ENCODE assay signal across 13 cellular contexts in the genomic region with DNA sequence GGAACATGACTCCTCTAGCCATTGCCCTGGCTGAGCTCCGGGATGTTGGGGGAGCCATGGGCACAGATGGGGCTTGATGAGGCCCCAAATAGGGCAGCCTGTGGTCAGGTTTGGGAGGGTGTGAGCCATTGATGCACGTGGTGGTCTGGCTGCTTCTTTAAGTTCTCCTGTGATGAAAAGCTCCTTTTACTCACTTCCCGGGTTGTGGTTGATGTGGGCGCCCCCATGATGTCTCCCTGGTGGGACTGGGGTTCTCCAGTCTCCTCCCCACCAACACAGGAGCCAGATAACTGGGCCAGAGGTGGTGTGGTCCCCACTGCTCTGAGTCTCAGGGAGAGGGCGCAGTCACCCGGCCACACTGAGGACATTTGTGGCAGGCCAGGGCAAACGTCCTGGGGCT. TPM values are rescaled to one million over a fixed set of nuclear protein-coding genes. Genes with fewer than 3 reads are reported as not detected.
A peak's percentile ranks its signal among the peaks of the same experiment; 100 is the strongest.
DNase-seq lines count a peak whose midpoint lies in the region; ATAC-seq and TF ChIP-seq lines count a peak whose summit lies in the region.
"Had no signal": no experiment of that assay in that cellular context is flagged by ENCODE, and none has a peak within 500 bp of the region (broad histone marks: within the 10 kb centered on the region; RNA-seq: fewer than 3 reads in every experiment).

No MANE protein-coding gene starts in this region.

- no peaks in the 10 kb centered on the region for H3F3A ChIP-seq in PC-3 (ENCODE audit: low read length, unreplicated experiment)

- peaks cover 15% of the 10 kb centered on the region for H3K4me1 Mint-ChIP-seq in progenitor cell of endocrine pancreas (ENCODE audit: low read depth)

- H3K9ac ChIP-seq in PC-3 (ENCODE audit: low read length): no peak overlapping the region

- CTCF ChIA-PET in PC-3 (lab: Charles Lee): no interaction called here

- H3K9me2 ChIP-seq in PC-3 (replicated peaks; ENCODE audit: low read length): no peaks in the 10 kb centered on the region

- no peak overlapping the region for H3K4me3 Mint-ChIP-seq in progenitor cell of endocrine pancreas (ENCODE audit: low read depth)

- TF ChIP-seq CTCF in heart right ventricle (IDR thresholded peaks at IDR 0.05) (no peak), mucosa of descending colon (IDR thresholded peaks at IDR 0.05) (no peak), upper lobe of right lung (IDR thresholded peaks at IDR 0.05) (no peak), PC-3 (conservative IDR thresholded peaks at IDR 0.05; ENCODE audit: low read depth, low read length) (no peak), progenitor cell of endocrine pancreas (IDR thresholded peaks at IDR 0.05; ENCODE audit: unreplicated experiment) (no peak)

- no peaks in the 10 kb centered on the region for H3K79me2 ChIP-seq in PC-3 (ENCODE audit: low read length)

- peak; percentile 8 for DNase-seq in left ventricle myocardium superior
- no peak for DNase-seq in heart right ventricle
- DNase-seq in activated CD8-positive, alpha-beta memory T cell treated with anti-CD3 and anti-CD28 coated beads, Interleukin-2, amount 50 U/mL, for 48 hours: peak; percentile 69
- peak in 2 of 3 donors; percentile 13 to 16 for DNase-seq in mucosa of descending colon
- DNase-seq in upper lobe of right lung: peak; percentile 58
- DNase-seq in PC-3: no peak
- no peak for DNase-seq in progenitor cell of endocrine pancreas (ENCODE audit: low spot score, unreplicated experiment)
- DNase-seq in activated CD4-positive, CD25-positive, alpha-beta regulatory T cell treated with anti-CD3 and anti-CD28 coated beads, Interleukin-2, amount 50 U/mL, for 72 hours: no peak
- DNase-seq: DMS79; foreskin melanocyte; NCI-H146; NCI-H510A; stimulated activated naive CD4-positive, alpha-beta T cell treated with Interleukin-2 at 50 U/mL for 16 hours had no signal

- no peak overlapping the region for H3K4me2 ChIP-seq in PC-3 (ENCODE audit: low read length)

- H3K4me3 ChIP-seq in heart right ventricle (no peak overlapping the region), mucosa of descending colon (no peak overlapping the region), upper lobe of right lung (no peak overlapping the region), PC-3 (ENCODE audit: low read length) (no peak overlapping the region)

- no peaks in the 10 kb centered on the region for H3K36me3 Mint-ChIP-seq in progenitor cell of endocrine pancreas (ENCODE audit: insufficient read depth)

- no peaks in the 10 kb centered on the region for H3K9me3 ChIP-seq in heart right ventricle
- no peaks in the 10 kb centered on the region for H3K9me3 ChIP-seq in mucosa of descending colon
- no peaks in the 10 kb centered on the region for H3K9me3 ChIP-seq in upper lobe of right lung
- H3K9me3 ChIP-seq in PC-3 (ENCODE audit: low read length): no peaks in the 10 kb centered on the region

- 87 to 95% methylated on average over 7 of the region's 7 CpGs for WGBS in heart right ventricle, 2 donors

- H3K36me3 ChIP-seq in heart right ventricle: no peaks in the 10 kb centered on the region
- no peaks in the 10 kb centered on the region for H3K36me3 ChIP-seq in mucosa of descending colon (ENCODE audit: low read depth)
- no peaks in the 10 kb centered on the region for H3K36me3 ChIP-seq in upper lobe of right lung
- H3K36me3 ChIP-seq in PC-3 (ENCODE audit: low read depth, low read length): no peaks in the 10 kb centered on the region; the same call in 1 of the 2 replicates

- no peak overlapping the region for H3K27ac Mint-ChIP-seq in progenitor cell of endocrine pancreas

- BruUV-seq in PC-3 (replicated peaks; lab: Mats Ljungman, UMichigan): no TSS peak

- H3K27me3 ChIP-seq in heart right ventricle (no peaks in the 10 kb centered on the region), upper lobe of right lung (no peaks in the 10 kb centered on the region), PC-3 (ENCODE audit: low read length) (no peaks in the 10 kb centered on the region)

- no peak for ATAC-seq in left ventricle myocardium superior
- no peak for ATAC-seq in heart right ventricle
- no peak for ATAC-seq in mucosa of descending colon
- ATAC-seq in upper lobe of right lung: no peak
- ATAC-seq in PC-3: no peak

- H4K20me1 ChIP-seq in PC-3 (ENCODE audit: low read length): no peaks in the 10 kb centered on the region

- H3K27ac ChIP-seq in heart right ventricle (no peak overlapping the region), upper lobe of right lung (no peak overlapping the region), PC-3 (ENCODE audit: low read length) (no peak overlapping the region)

- POLR2A ChIA-PET in PC-3 (lab: Charles Lee; ENCODE audit: unreplicated experiment): no interaction called here

- H3K4me1 ChIP-seq in heart right ventricle: peaks cover 11 to 49% (median 45%) of the 10 kb centered on the region in 9 donors
- no peaks in the 10 kb centered on the region for H3K4me1 ChIP-seq in mucosa of descending colon (ENCODE audit: low read depth)
- peaks cover 37% of the 10 kb centered on the region for H3K4me1 ChIP-seq in upper lobe of right lung
- H3K4me1 ChIP-seq in PC-3 (ENCODE audit: insufficient read depth, low read length): peaks cover 16% of the 10 kb centered on the region

- H2AFZ ChIP-seq in PC-3 (ENCODE audit: low read length): no peak overlapping the region

- H3K9me3 Mint-ChIP-seq in progenitor cell of endocrine pancreas (ENCODE audit: low read depth): no peaks in the 10 kb centered on the region

- intact Hi-C loops in left ventricle myocardium superior (cut with micrococcal nuclease): no loop called here
- intact Hi-C loops in heart right ventricle (cut with DNase I): no loop called here
- intact Hi-C loops in mucosa of descending colon (cut with DNase I, micrococcal nuclease): no loop called here
- intact Hi-C loops in upper lobe of right lung (cut with DNase I): no loop called here
- intact Hi-C loops in PC-3 (cut with micrococcal nuclease): no loop called here

- H3K27me3 Mint-ChIP-seq in progenitor cell of endocrine pancreas: peaks cover 9% of the 10 kb centered on the region

RNA-seq across cellular contexts. Expression of a gene that starts 29.5 kb away (rescaled TPM):
- total RNA-seq in left ventricle myocardium superior: 25.2 TPM
- 10 to 100 TPM; 11.3 to 29.7 (median 15.8) TPM for total RNA-seq in heart right ventricle
- 10 to 100 TPM; 10.4 to 19.2 TPM for polyA plus RNA-seq in heart right ventricle
- 10 to 100 TPM in 1 of 3 donors, 1 to 10 TPM in 2; 6.9 to 12.3 (median 8.0) TPM for total RNA-seq in mucosa of descending colon
- 40.7 TPM for total RNA-seq in upper lobe of right lung
- 40.9 and 51.1 TPM in 2 replicates for total RNA-seq in PC-3 (2014; rRNA removed)
- total RNA-seq in progenitor cell of endocrine pancreas: 10.1 and 10.3 TPM in 2 replicates

Comparison
In these comparisons a context has a peak if more than half of its experiments do, and no peak if none do; other contexts are left out.
1. DNase-seq: peak in left ventricle myocardium superior (single experiment), activated CD8-positive, alpha-beta memory T cell treated with anti-CD3 and anti-CD28 coated beads, Interleukin-2, amount 50 U/mL, for 48 hours (single experiment), mucosa of descending colon (2 of 3) and upper lobe of right lung (single experiment); none in heart right ventricle (0 of 2), PC-3 (single experiment), progenitor cell of endocrine pancreas (single experiment) and activated CD4-positive, CD25-positive, alpha-beta regulatory T cell treated with anti-CD3 and anti-CD28 coated beads, Interleukin-2, amount 50 U/mL, for 72 hours (single experiment).